In genomic region chr5:180093651-180094382, GRCh38 we compare ENCODE assay signal across 19 cellular contexts. TPM values are rescaled to one million over a fixed set of nuclear protein-coding genes. Genes with fewer than 3 reads are reported as not detected.
DNase-seq lines count a peak whose midpoint lies in the region; ATAC-seq and TF ChIP-seq lines count a peak whose summit lies in the region.
"Had no signal": no experiment of that assay in that cellular context is flagged by ENCODE, and none has a peak within 500 bp of the region (broad histone marks: within the 10 kb centered on the region; RNA-seq: fewer than 3 reads in every experiment).

No MANE protein-coding gene starts in this region.

- no peak for TF ChIP-seq CTCF in natural killer cell (IDR thresholded peaks at IDR 0.05)
- TF ChIP-seq CTCF in upper lobe of right lung (IDR thresholded peaks at IDR 0.05), result no peak

- intact Hi-C loops in natural killer cell (cut with micrococcal nuclease), result no loop called here
- intact Hi-C loops in upper lobe of right lung (cut with DNase I), result no loop called here

- H3K27ac Mint-ChIP-seq in natural killer cell treated with Interleukin-12 subunit alpha and Interleukin-12 subunit beta and Interleukin-15 and Interleukin-18, amount 100 ng/mL, for 72 hours, result no peak overlapping the region
- H3K27ac Mint-ChIP-seq in natural killer cell, result no peak overlapping the region
- H3K27ac Mint-ChIP-seq: stimulated activated naive CD8-positive, alpha-beta T cell treated with anti-CD3 and anti-CD28 coated beads, Interleukin-15, amount 100 ng/mL, for 72 hours had no signal

- no peak for ATAC-seq in natural killer cell treated with Interleukin-12 subunit alpha and Interleukin-12 subunit beta and Interleukin-15 and Interleukin-18, amount 100 ng/mL, for 72 hours
- no peak for ATAC-seq in natural killer cell
- peak; percentile 79 for ATAC-seq in upper lobe of right lung
- no peak for ATAC-seq in HG03342 (IDR thresholded peaks at IDR 0.05; ENCODE audit: unreplicated experiment)
- ATAC-seq: stimulated activated naive CD8-positive, alpha-beta T cell treated with anti-CD3 and anti-CD28 coated beads, Interleukin-15, amount 100 ng/mL, for 72 hours had no signal

- peaks cover 18 to 27% of the 10 kb centered on the region in 2 donors for H3K27me3 Mint-ChIP-seq in natural killer cell treated with Interleukin-12 subunit alpha and Interleukin-12 subunit beta and Interleukin-15 and Interleukin-18, amount 100 ng/mL, for 72 hours
- peaks cover 28 to 31% of the 10 kb centered on the region in 2 donors for H3K27me3 Mint-ChIP-seq in natural killer cell (ENCODE audit: low read depth in 2 of 2)

- H3K4me1 ChIP-seq in upper lobe of right lung, result peaks cover 9% of the 10 kb centered on the region

- no peaks in the 10 kb centered on the region for H3K9me3 ChIP-seq in upper lobe of right lung

- no peaks in the 10 kb centered on the region for H3K9me3 Mint-ChIP-seq in natural killer cell treated with Interleukin-12 subunit alpha and Interleukin-12 subunit beta and Interleukin-15 and Interleukin-18, amount 100 ng/mL, for 72 hours
- H3K9me3 Mint-ChIP-seq in natural killer cell, result no peaks in the 10 kb centered on the region
- H3K9me3 Mint-ChIP-seq: stimulated activated naive CD8-positive, alpha-beta T cell treated with anti-CD3 and anti-CD28 coated beads, Interleukin-15, amount 100 ng/mL, for 72 hours had no signal

- H3K4me1 Mint-ChIP-seq in natural killer cell treated with Interleukin-12 subunit alpha and Interleukin-12 subunit beta and Interleukin-15 and Interleukin-18, amount 100 ng/mL, for 72 hours (ENCODE audit: low read depth in 2 of 2), result peaks cover 0 to 15% of the 10 kb centered on the region in 2 donors
- H3K4me1 Mint-ChIP-seq in natural killer cell, result peaks cover 4 to 5% of the 10 kb centered on the region in 2 donors
- H3K4me1 Mint-ChIP-seq: stimulated activated naive CD8-positive, alpha-beta T cell treated with anti-CD3 and anti-CD28 coated beads, Interleukin-15, amount 100 ng/mL, for 72 hours had no signal

- peaks cover 4% of the 10 kb centered on the region for H3K36me3 Mint-ChIP-seq in natural killer cell treated with Interleukin-12 subunit alpha and Interleukin-12 subunit beta and Interleukin-15 and Interleukin-18, amount 100 ng/mL, for 72 hours
- H3K36me3 Mint-ChIP-seq in natural killer cell, result no peaks in the 10 kb centered on the region

- H3K27me3 ChIP-seq in upper lobe of right lung, result no peaks in the 10 kb centered on the region
- H3K27me3 ChIP-seq in H7 (ENCODE audit: control insufficient read depth, insufficient read depth, low read length), result no peaks in the 10 kb centered on the region
- H3K27me3 ChIP-seq: dorsolateral prefrontal cortex had no signal

- peak; percentile 37 for DNase-seq in natural killer cell treated with Interleukin-12 subunit alpha and Interleukin-12 subunit beta and Interleukin-15 and Interleukin-18, amount 100 ng/mL, for 72 hours (ENCODE audit: low spot score)
- no peak for DNase-seq in natural killer cell
- peak; percentile 86 for DNase-seq in SKM-1 (lab: John Stamatoyannopoulos, UW; ENCODE audit: unreplicated experiment)
- peak; percentile 11 for DNase-seq in hippocampal formation (lab: John Stamatoyannopoulos, UW)
- no peak for DNase-seq in upper lobe of right lung
- DNase-seq in H7, result no peak
- no peak for DNase-seq in NCI-H1694 (lab: John Stamatoyannopoulos, UW)
- DNase-seq: activated naive CD4-positive, alpha-beta T cell; GOT3; mesenchymal stem cell; NCI-H2029; NCI-H774; occipital lobe; SHP77 treated with DMSO at 0.1 percent for 48 hours; small intestine; stimulated activated naive CD8-positive, alpha-beta T cell treated with anti-CD3 and anti-CD28 coated beads, Interleukin-15, amount 100 ng/mL, for 72 hours had no signal

- peak overlapping the region; percentile 17 for H3K27ac ChIP-seq in upper lobe of right lung
- H3K27ac ChIP-seq: VCaP had no signal

- H3K4me3 ChIP-seq in upper lobe of right lung, result no peak overlapping the region
- H3K4me3 ChIP-seq in H7 (ENCODE audit: insufficient read depth, low read depth, low read length), result no peak overlapping the region
- H3K4me3 ChIP-seq: dorsolateral prefrontal cortex had no signal

- no peak overlapping the region for H3K4me3 Mint-ChIP-seq in natural killer cell treated with Interleukin-12 subunit alpha and Interleukin-12 subunit beta and Interleukin-15 and Interleukin-18, amount 100 ng/mL, for 72 hours
- no peak overlapping the region for H3K4me3 Mint-ChIP-seq in natural killer cell
- H3K4me3 Mint-ChIP-seq: stimulated activated naive CD8-positive, alpha-beta T cell treated with anti-CD3 and anti-CD28 coated beads, Interleukin-15, amount 100 ng/mL, for 72 hours had no signal

- H3K36me3 ChIP-seq in upper lobe of right lung, result no peaks in the 10 kb centered on the region
- H3K36me3 ChIP-seq in H7 (replicated peaks; ENCODE audit: control insufficient read depth, insufficient read depth, low read length), result no peaks in the 10 kb centered on the region

RNA-seq across cellular contexts. Expression of gene RNF130, which starts 22.3 kb away (rescaled TPM):
- 10 to 100 TPM; 12.4 to 17.0 TPM for total RNA-seq in natural killer cell treated with Interleukin-12 subunit alpha and Interleukin-12 subunit beta and Interleukin-15 and Interleukin-18, amount 100 ng/mL, for 72 hours
- total RNA-seq in natural killer cell (10 to 100 TPM; 24.4 to 35.0 (median 25.5) TPM), upper lobe of right lung (109 TPM)
- total RNA-seq in H7 (2014; rRNA removed; shearing (Covaris generic)), result 123 and 154 TPM in 2 replicates

Comparison
In these comparisons a context has a peak if more than half of its experiments do, and no peak if none do; other contexts are left out.
1. DNase-seq: peak in natural killer cell treated with Interleukin-12 subunit alpha and Interleukin-12 subunit beta and Interleukin-15 and Interleukin-18, amount 100 ng/mL, for 72 hours (single experiment), SKM-1 (single experiment) and hippocampal formation (2 of 2); none in natural killer cell (single experiment), upper lobe of right lung (single experiment), H7 (single experiment) and NCI-H1694 (single experiment).